In genomic region chr9:125974705-125975104, GRCh38 we compare ENCODE assay signal across 29 cellular contexts.
"Had no signal": no experiment of that assay in that cellular context is flagged by ENCODE, and none has a peak within 500 bp of the region (broad histone marks: within the 10 kb centered on the region; RNA-seq: fewer than 3 reads in every experiment).

No MANE protein-coding gene starts in this region.

- H3K4me1 ChIP-seq: stomach, suprapubic skin, testis, thyroid gland, tibial artery, tibial nerve, transverse colon, upper lobe of left lung, upper lobe of right lung, uterus, vagina had no signal

- H3K9me3 ChIP-seq: testis, thoracic aorta, thyroid gland, vagina had no signal

- H3K4me1 Mint-ChIP-seq: stimulated activated naive CD8-positive, alpha-beta T cell treated with anti-CD3 and anti-CD28 coated beads, Interleukin-15, amount 100 ng/mL, for 72 hours had no signal

- H3K27me3 Mint-ChIP-seq: stimulated activated memory B cell treated with anti-CD40 and anti-IgM and Interleukin-4, amounts not matched to agents 10 μg/mL and 1 μg/mL and 100 μg/mL, for 72 hours; stimulated activated naive CD8-positive, alpha-beta T cell treated with anti-CD3 and anti-CD28 coated beads, Interleukin-15, amount 100 ng/mL, for 72 hours had no signal

- H3K36me3 ChIP-seq: stomach, suprapubic skin, thoracic aorta, thyroid gland, tibial artery, tibial nerve, transverse colon, upper lobe of left lung, upper lobe of right lung, uterus, vagina had no signal

- FAIRE-seq: urothelium cell line had no signal

- H3K27ac Mint-ChIP-seq: stimulated activated effector memory CD8-positive, alpha-beta T cell treated with anti-CD3 and anti-CD28 coated beads, Interleukin-12 subunit alpha, Interleukin-12 subunit beta, amount 100 ng/mL, for 72 hours; stimulated activated memory B cell treated with anti-CD40 and anti-IgM and Interleukin-4, amounts not matched to agents 10 μg/mL and 1 μg/mL and 100 μg/mL, for 72 hours; stimulated activated naive B cell treated with anti-CD40 and anti-IgM and Interleukin-4, amounts not matched to agents 10 μg/mL and 1 μg/mL and 100 μg/mL, for 72 hours; stimulated activated naive CD8-positive, alpha-beta T cell treated with anti-CD3 and anti-CD28 coated beads, Interleukin-15, amount 100 ng/mL, for 72 hours; stimulated activated naive CD8-positive, alpha-beta T cell treated with anti-CD3 and anti-CD28 coated beads, Interleukin-15, Interleukin-2, amounts not matched to agents 100 ng/mL and 50 ng/mL, for 24 hours; type B pancreatic cell had no signal

- DNase-seq: stimulated activated CD4-positive, alpha-beta T cell treated with anti-CD3 and anti-CD28 coated beads, Interleukin-2, amount 100 ng/mL, for 48 hours; stimulated activated CD4-positive, alpha-beta T cell treated with anti-CD3 and anti-CD28 coated beads, Interleukin-4, amount 100 ng/mL, for 1 hour; stimulated activated CD4-positive, alpha-beta T cell treated with anti-CD3 and anti-CD28 coated beads, Interleukin-4, amount 100 ng/mL, for 24 hours; stimulated activated CD4-positive, alpha-beta T cell treated with anti-CD3 and anti-CD28 coated beads, Interleukin-4, amount 100 ng/mL, for 4 hours; stimulated activated CD8-positive, alpha-beta memory T cell treated with anti-CD3 and anti-CD28 coated beads, Interleukin-4, amount 100 ng/mL, for 48 hours; stimulated activated naive B cell treated with anti-CD40 and anti-IgM and Interleukin-4, amounts not matched to agents 10 μg/mL and 1 μg/mL and 100 μg/mL, for 72 hours; stimulated activated naive CD4-positive, alpha-beta T cell; stimulated activated naive CD4-positive, alpha-beta T cell treated with Interleukin-2 at 50 U/mL for 16 hours; stimulated activated naive CD8-positive, alpha-beta T cell treated with anti-CD3 and anti-CD28 coated beads, Interleukin-15, amount 100 ng/mL, for 72 hours; stimulated activated naive CD8-positive, alpha-beta T cell treated with anti-CD3 and anti-CD28 coated beads, Interleukin-15, Interleukin-2, amounts not matched to agents 100 U/mL and 50 U/mL, for 24 hours; stomach; substantia nigra; testis; thyroid gland; tibial artery; transverse colon; trophoblast cell; upper lobe of left lung; upper lobe of right lung; uterus had no signal

- H3K27me3 ChIP-seq: stomach, suprapubic skin, testis, thyroid gland, tibial artery, tibial nerve, transverse colon, upper lobe of left lung, upper lobe of right lung, uterus, vagina had no signal

- H3K4me3 Mint-ChIP-seq: stimulated activated effector memory CD8-positive, alpha-beta T cell treated with anti-CD3 and anti-CD28 coated beads, Interleukin-12 subunit alpha, Interleukin-12 subunit beta, amount 100 ng/mL, for 72 hours; stimulated activated memory B cell treated with anti-CD40 and anti-IgM and Interleukin-4, amounts not matched to agents 10 μg/mL and 1 μg/mL and 100 μg/mL, for 72 hours; stimulated activated naive B cell treated with anti-CD40 and anti-IgM and Interleukin-4, amounts not matched to agents 10 μg/mL and 1 μg/mL and 100 μg/mL, for 72 hours; stimulated activated naive CD8-positive, alpha-beta T cell treated with anti-CD3 and anti-CD28 coated beads, Interleukin-15, amount 100 ng/mL, for 72 hours; stimulated activated naive CD8-positive, alpha-beta T cell treated with anti-CD3 and anti-CD28 coated beads, Interleukin-15, Interleukin-2, amounts not matched to agents 100 ng/mL and 50 ng/mL, for 24 hours; type B pancreatic cell had no signal

- H3K27ac ChIP-seq: stomach, suprapubic skin, testis, thoracic aorta, thyroid gland, tibial artery, tibial nerve, transverse colon, upper lobe of left lung, upper lobe of right lung, uterus, vagina had no signal

- H3K4me3 ChIP-seq: stomach, suprapubic skin, testis, thoracic aorta, thyroid gland, tibial artery, tibial nerve, transverse colon, upper lobe of left lung, upper lobe of right lung, uterus, vagina had no signal

- H3K36me3 Mint-ChIP-seq: stimulated activated effector memory CD8-positive, alpha-beta T cell treated with anti-CD3 and anti-CD28 coated beads, Interleukin-12 subunit alpha, Interleukin-12 subunit beta, amount 100 ng/mL, for 72 hours; stimulated activated memory B cell treated with anti-CD40 and anti-IgM and Interleukin-4, amounts not matched to agents 10 μg/mL and 1 μg/mL and 100 μg/mL, for 72 hours had no signal

- ATAC-seq: stimulated activated effector memory CD8-positive, alpha-beta T cell treated with anti-CD3 and anti-CD28 coated beads, Interleukin-12 subunit alpha, Interleukin-12 subunit beta, amount 100 ng/mL, for 72 hours; stimulated activated memory B cell treated with anti-CD40 and anti-IgM and Interleukin-4, amounts not matched to agents 10 μg/mL and 1 μg/mL and 100 μg/mL, for 72 hours; stimulated activated naive B cell treated with anti-CD40 and anti-IgM and Interleukin-4, amounts not matched to agents 10 μg/mL and 1 μg/mL and 100 μg/mL, for 72 hours; stimulated activated naive CD8-positive, alpha-beta T cell treated with anti-CD3 and anti-CD28 coated beads, Interleukin-15, amount 100 ng/mL, for 72 hours; stimulated activated naive CD8-positive, alpha-beta T cell treated with anti-CD3 and anti-CD28 coated beads, Interleukin-15, Interleukin-2, amounts not matched to agents 100 U/mL and 50 U/mL, for 24 hours; upper lobe of right lung had no signal
